Comparison of ENCODE assay signal across 2 cellular contexts in the genomic region with DNA sequence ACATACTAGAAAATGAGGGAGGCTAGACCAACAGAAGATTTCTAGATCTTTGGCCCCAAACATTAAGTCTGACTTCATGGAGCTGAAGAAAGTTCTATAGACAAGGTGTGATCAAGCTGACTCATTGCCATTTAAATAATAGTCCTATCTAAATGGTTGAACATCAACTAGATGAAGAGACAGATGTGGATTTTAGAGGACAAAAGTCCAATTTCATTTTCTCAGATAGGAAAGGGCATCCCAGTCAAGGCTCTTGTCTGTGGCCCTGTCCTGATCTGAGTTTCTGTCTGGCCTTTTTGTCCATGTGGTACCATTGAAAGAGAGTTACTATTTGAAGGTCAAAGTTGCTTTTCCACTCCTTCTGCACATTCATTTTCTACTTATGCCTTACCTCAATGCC.
TF ChIP-seq lines count a peak whose summit lies in the region.

No MANE protein-coding gene starts in this region.

TF ChIP-seq in SK-N-SH, 30 proteins besides CTCF, POLR2A, EP300 and RAD21 (continued from another document):
- TF ChIP-seq, protein P1, sequence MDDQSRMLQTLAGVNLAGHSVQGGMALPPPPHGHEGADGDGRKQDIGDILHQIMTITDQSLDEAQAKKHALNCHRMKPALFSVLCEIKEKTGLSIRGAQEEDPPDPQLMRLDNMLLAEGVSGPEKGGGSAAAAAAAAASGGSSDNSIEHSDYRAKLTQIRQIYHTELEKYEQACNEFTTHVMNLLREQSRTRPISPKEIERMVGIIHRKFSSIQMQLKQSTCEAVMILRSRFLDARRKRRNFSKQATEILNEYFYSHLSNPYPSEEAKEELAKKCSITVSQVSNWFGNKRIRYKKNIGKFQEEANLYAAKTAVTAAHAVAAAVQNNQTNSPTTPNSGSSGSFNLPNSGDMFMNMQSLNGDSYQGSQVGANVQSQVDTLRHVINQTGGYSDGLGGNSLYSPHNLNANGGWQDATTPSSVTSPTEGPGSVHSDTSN (IDR thresholded peaks at IDR 0.05), result no peak
- TF ChIP-seq CHD2 (IDR thresholded peaks at IDR 0.05; ENCODE audit: low read length, partially characterized antibody), result no peak
- TF ChIP-seq MXI1 (IDR thresholded peaks at IDR 0.05; ENCODE audit: low read depth, low read length), result no peak
- TF ChIP-seq SIN3A (IDR thresholded peaks at IDR 0.05; ENCODE audit: borderline replicate concordance, low read depth, low read length), result no peak
- no peak for TF ChIP-seq TAF1 (IDR thresholded peaks at IDR 0.05; ENCODE audit: borderline replicate concordance, low read depth, low read length)
- TF ChIP-seq IRF3 (IDR thresholded peaks at IDR 0.05; ENCODE audit: low read depth, low read length), result no peak
TF ChIP-seq in SK-N-SH: peak in this region for 0.

TF ChIP-seq in SK-N-SH treated with all-trans-retinoic acid at 6 μM for 48 hours, 23 proteins besides CTCF, POLR2A, EP300 and RAD21 (continued from another document):
- no peak for TF ChIP-seq CREB5 (CRISPR knock-in tag; IDR thresholded peaks at IDR 0.05; ENCODE audit: low read depth)
- no peak for TF ChIP-seq TCF4 (CRISPR knock-in tag; IDR thresholded peaks at IDR 0.05; ENCODE audit: borderline replicate concordance)
- TF ChIP-seq ZFP3 (CRISPR knock-in tag; IDR thresholded peaks at IDR 0.05), result no peak
- TF ChIP-seq, protein P2, sequence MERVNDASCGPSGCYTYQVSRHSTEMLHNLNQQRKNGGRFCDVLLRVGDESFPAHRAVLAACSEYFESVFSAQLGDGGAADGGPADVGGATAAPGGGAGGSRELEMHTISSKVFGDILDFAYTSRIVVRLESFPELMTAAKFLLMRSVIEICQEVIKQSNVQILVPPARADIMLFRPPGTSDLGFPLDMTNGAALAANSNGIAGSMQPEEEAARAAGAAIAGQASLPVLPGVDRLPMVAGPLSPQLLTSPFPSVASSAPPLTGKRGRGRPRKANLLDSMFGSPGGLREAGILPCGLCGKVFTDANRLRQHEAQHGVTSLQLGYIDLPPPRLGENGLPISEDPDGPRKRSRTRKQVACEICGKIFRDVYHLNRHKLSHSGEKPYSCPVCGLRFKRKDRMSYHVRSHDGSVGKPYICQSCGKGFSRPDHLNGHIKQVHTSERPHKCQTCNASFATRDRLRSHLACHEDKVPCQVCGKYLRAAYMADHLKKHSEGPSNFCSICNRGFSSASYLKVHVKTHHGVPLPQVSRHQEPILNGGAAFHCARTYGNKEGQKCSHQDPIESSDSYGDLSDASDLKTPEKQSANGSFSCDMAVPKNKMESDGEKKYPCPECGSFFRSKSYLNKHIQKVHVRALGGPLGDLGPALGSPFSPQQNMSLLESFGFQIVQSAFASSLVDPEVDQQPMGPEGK (CRISPR knock-in tag; IDR thresholded peaks at IDR 0.05; ENCODE audit: borderline replicate concordance), result no peak
- TF ChIP-seq TSHZ2 (CRISPR knock-in tag; IDR thresholded peaks at IDR 0.05), result no peak
- no peak for TF ChIP-seq ISL1 (CRISPR knock-in tag; IDR thresholded peaks at IDR 0.05)
